Comparison of ENCODE assay signal across 1 cellular context in the genomic region with DNA sequence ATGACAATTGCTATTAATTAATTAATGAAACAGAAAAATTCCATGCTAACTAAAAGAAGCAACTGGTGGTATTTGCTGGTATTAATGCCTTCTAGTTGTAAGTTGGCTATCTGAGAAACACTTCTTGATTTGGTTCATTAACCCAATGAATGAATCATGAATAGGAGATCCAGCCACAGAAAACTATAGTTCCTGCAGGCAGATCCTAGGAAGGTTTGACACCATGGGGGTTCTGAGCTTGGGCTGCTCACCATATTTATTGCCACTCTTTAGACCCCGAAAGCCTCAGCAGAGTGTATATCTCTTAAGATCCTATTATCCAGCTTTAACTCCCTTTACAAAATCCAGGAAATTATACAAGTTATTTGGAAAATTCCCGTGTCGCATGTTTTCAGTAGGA.
TF ChIP-seq lines count a peak whose summit lies in the region.

No MANE protein-coding gene starts in this region.

TF ChIP-seq in HCT116, 20 proteins besides CTCF, POLR2A, EP300 and RAD21 (continued from another document):
- no peak for TF ChIP-seq MAX (IDR thresholded peaks at IDR 0.05)
- TF ChIP-seq, protein P1, sequence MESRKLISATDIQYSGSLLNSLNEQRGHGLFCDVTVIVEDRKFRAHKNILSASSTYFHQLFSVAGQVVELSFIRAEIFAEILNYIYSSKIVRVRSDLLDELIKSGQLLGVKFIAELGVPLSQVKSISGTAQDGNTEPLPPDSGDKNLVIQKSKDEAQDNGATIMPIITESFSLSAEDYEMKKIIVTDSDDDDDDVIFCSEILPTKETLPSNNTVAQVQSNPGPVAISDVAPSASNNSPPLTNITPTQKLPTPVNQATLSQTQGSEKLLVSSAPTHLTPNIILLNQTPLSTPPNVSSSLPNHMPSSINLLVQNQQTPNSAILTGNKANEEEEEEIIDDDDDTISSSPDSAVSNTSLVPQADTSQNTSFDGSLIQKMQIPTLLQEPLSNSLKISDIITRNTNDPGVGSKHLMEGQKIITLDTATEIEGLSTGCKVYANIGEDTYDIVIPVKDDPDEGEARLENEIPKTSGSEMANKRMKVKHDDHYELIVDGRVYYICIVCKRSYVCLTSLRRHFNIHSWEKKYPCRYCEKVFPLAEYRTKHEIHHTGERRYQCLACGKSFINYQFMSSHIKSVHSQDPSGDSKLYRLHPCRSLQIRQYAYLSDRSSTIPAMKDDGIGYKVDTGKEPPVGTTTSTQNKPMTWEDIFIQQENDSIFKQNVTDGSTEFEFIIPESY (IDR thresholded peaks at IDR 0.05; ENCODE audit: extremely low read depth, insufficient replicate concordance, low read length), result no peak
- TF ChIP-seq ZFX (IDR thresholded peaks at IDR 0.05), result no peak
- no peak for TF ChIP-seq POLR2AphosphoS5 (IDR thresholded peaks at IDR 0.05; ENCODE audit: low read depth, low read length)
- TF ChIP-seq ZNF274 (IDR thresholded peaks at IDR 0.05; ENCODE audit: low read depth, low read length), result no peak
